In the genomic region with DNA sequence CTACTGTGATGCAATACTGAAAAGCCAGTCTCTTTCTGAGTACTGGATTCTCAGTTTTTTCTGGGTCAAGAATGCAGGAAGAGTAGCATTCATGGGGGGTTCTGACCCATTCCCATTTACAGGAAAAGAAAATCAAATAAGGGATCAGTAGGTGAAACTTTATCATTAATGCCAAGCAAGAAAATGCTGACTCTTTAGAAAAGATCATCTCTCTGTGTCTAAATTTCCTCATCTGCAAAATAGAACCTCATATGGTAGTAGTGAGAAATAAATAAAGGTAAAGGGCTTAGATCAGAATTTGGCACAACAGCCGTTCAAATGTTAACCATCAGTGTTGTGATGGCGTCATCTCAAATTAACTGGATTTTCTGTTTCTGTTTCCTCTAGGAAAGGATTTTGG, we compare ENCODE assay signal across 8 cellular contexts.
"Had no signal": no experiment of that assay in that cellular context is flagged by ENCODE, and none has a peak within 500 bp of the region (broad histone marks: within the 10 kb centered on the region; RNA-seq: fewer than 3 reads in every experiment).

No MANE protein-coding gene starts in this region.

- H3K36me3 Mint-ChIP-seq: IgD-negative memory B cell had no signal

- H3K4me2 ChIP-seq: GM23338 had no signal

- FAIRE-seq: H1, H54 had no signal

- H3K9me3 Mint-ChIP-seq: GM23338, H9 had no signal

- H3K27ac ChIP-seq: HL-60 had no signal

- ATAC-seq: GM23338 had no signal

- H3K27me3 Mint-ChIP-seq: IgD-negative memory B cell had no signal

- H3K4me3 Mint-ChIP-seq: GM23338, H9, IgD-negative memory B cell had no signal

- DNase-seq: H9, HCEC 1CT, KG1 had no signal

- H3K4me3 ChIP-seq: GM23338 had no signal

- H2AFZ ChIP-seq: GM23338 had no signal

- H3K27ac Mint-ChIP-seq: GM23338, H9, IgD-negative memory B cell had no signal
